Comparison of ENCODE assay signal across 8 cellular contexts in genomic region chr4:83644677-83645639, GRCh38.
DNase-seq lines count a peak whose midpoint lies in the region; ATAC-seq and FAIRE-seq lines count a peak whose summit lies in the region.

No MANE protein-coding gene starts in this region.

- in situ Hi-C loops in ACHN (cut with HindIII; ENCODE audit: low pct_ligation_motif_present, low pct_unique_long_range_greater_than_20kb, low sequenced_read_pairs), result no loop called here

- H3K27ac Mint-ChIP-seq in naive thymus-derived CD8-positive, alpha-beta T cell, result no peak overlapping the region

- no peaks in the 10 kb centered on the region for H3K9me3 Mint-ChIP-seq in naive thymus-derived CD8-positive, alpha-beta T cell

- POLR2A ChIA-PET in naive thymus-derived CD8-positive, alpha-beta T cell (lab: Charles Lee), result interaction anchor here (0.9 kb wide), 1 partner anchor 159 kb away, joined by 3 read pairs; no protein-coding TSS in a partner anchor

- no peak overlapping the region for H3K4me3 Mint-ChIP-seq in naive thymus-derived CD8-positive, alpha-beta T cell

- ATAC-seq in HG02610 (IDR thresholded peaks at IDR 0.05; ENCODE audit: unreplicated experiment), result peak; percentile 74
- peak in 1 of 2 donors; percentile 39 for ATAC-seq in naive thymus-derived CD8-positive, alpha-beta T cell

- DNase-seq in ACHN, result peak; percentile 59
- DNase-seq in GDM1 (lab: John Stamatoyannopoulos, UW), result peak; percentile 14
- peak; percentile 40 for DNase-seq in NCI-H1105 treated with DMSO at 0.1 percent for 48 hours (lab: John Stamatoyannopoulos, UW)
- DNase-seq in SW480 (ENCODE audit: low spot score), result peak; percentile 42
- peak in 7 of 10 donors; percentile 10 to 58 (median 33) for DNase-seq in naive thymus-derived CD8-positive, alpha-beta T cell
- no peak for DNase-seq in 8988T

- FAIRE-seq in endometrium (lab: Jason Lieb, UNC), result peak; percentile 93

- peaks cover 6 to 21% (median 12%) of the 10 kb centered on the region in 5 donors for H3K27me3 Mint-ChIP-seq in naive thymus-derived CD8-positive, alpha-beta T cell

- peaks cover 2 to 5% (median 2%) of the 10 kb centered on the region in 4 donors for H3K4me1 Mint-ChIP-seq in naive thymus-derived CD8-positive, alpha-beta T cell

- H3K36me3 Mint-ChIP-seq in naive thymus-derived CD8-positive, alpha-beta T cell, result no peaks in the 10 kb centered on the region
